22 cellular contexts compared by ENCODE assay signal in genomic region chr16:543301-544164, GRCh38. TPM values are rescaled to one million over a fixed set of nuclear protein-coding genes. Genes with fewer than 3 reads are reported as not detected.
DNase-seq lines count a peak whose midpoint lies in the region; ATAC-seq and TF ChIP-seq lines count a peak whose summit lies in the region.
"Had no signal": no experiment of that assay in that cellular context is flagged by ENCODE, and none has a peak within 500 bp of the region (broad histone marks: within the 10 kb centered on the region; RNA-seq: fewer than 3 reads in every experiment).

No MANE protein-coding gene starts in this region.

- H3K27ac ChIP-seq in IMR-90 (ENCODE audit: insufficient read depth, low read length), result no peak overlapping the region
- H3K27ac ChIP-seq: A549 had no signal

- H2AK9ac ChIP-seq in IMR-90 (replicated peaks; ENCODE audit: low read depth, low read length, poor library complexity), result peak overlapping the region; percentile 28

- no peak for TF ChIP-seq POLR2A in IMR-90 (IDR thresholded peaks at IDR 0.05; ENCODE audit: low read depth, low read length)

- no peak for TF ChIP-seq CTCF in IMR-90 (conservative IDR thresholded peaks at IDR 0.05; ENCODE audit: low read depth, low read length)

- no peak overlapping the region for H2AFZ ChIP-seq in IMR-90 (replicated peaks; ENCODE audit: low read length, poor library complexity)
- H2AFZ ChIP-seq: GM23338 had no signal

- DNase-seq in H7, result peak; percentile 71
- DNase-seq in IMR-90, result no peak
- DNase-seq in left lobe of liver (ENCODE audit: low spot score), result peak; percentile 89
- DNase-seq in retina, result peak; percentile 56
- DNase-seq in activated CD8-positive, alpha-beta memory T cell treated with anti-CD3 and anti-CD28 coated beads, Interleukin-2, amount 50 U/mL, for 4 hours, result no peak
- DNase-seq in NCI-H1105 (lab: John Stamatoyannopoulos, UW), result no peak
- no peak for DNase-seq in cardiac septum (ENCODE audit: low spot score)
- DNase-seq: AML-193, DMS153, DND-41, KBM-7, NCI-H2029, NCI-H446, NCI-H524 treated with DMSO at 0.1 percent for 48 hours, NCI-H774, T-cell had no signal

- no peaks in the 10 kb centered on the region for H3K9me3 ChIP-seq in IMR-90 (ENCODE audit: control insufficient read depth, insufficient read depth, low read length)
- H3K9me3 ChIP-seq: A549, HAP-1 had no signal

- H3K56ac ChIP-seq in IMR-90 (ENCODE audit: extremely low read depth, insufficient read depth, low read length), result no peak overlapping the region

- H3K4ac ChIP-seq in IMR-90 (ENCODE audit: low read depth, low read length), result no peak overlapping the region

- no peak for TF ChIP-seq RAD21 in IMR-90 (IDR thresholded peaks at IDR 0.05; ENCODE audit: low read length)

- ATAC-seq in IMR-90 (ENCODE audit: low read depth) (no peak), left lobe of liver (peak; percentile 87), GM18867 (IDR thresholded peaks at IDR 0.05; ENCODE audit: unreplicated experiment) (no peak)
- ATAC-seq: A549, GM23338, T-cell had no signal

- no peak overlapping the region for H3K14ac ChIP-seq in IMR-90 (replicated peaks; ENCODE audit: low read depth, low read length)

- no peak overlapping the region for H2BK15ac ChIP-seq in IMR-90 (ENCODE audit: low read depth, low read length)

- no peak overlapping the region for H2BK20ac ChIP-seq in IMR-90 (ENCODE audit: low read depth, low read length)

- no peak overlapping the region for H2BK120ac ChIP-seq in IMR-90 (ENCODE audit: low read depth, low read length)

- H3K4me1 ChIP-seq in IMR-90 (ENCODE audit: control insufficient read depth, insufficient read depth, low read length), result peaks cover 15% of the 10 kb centered on the region
- H3K4me1 ChIP-seq: HAP-1 had no signal

- CTCF ChIA-PET in IMR-90 (lab: Yijun Ruan, JAX), result no interaction called here

- no TSS peak for BruUV-seq in IMR-90 (replicated peaks; lab: Mats Ljungman, UMichigan)

- peaks cover 4% of the 10 kb centered on the region; the same call in 1 of the 2 replicates for H3K9me1 ChIP-seq in IMR-90 (ENCODE audit: insufficient read depth, low read length)

- no peak overlapping the region for H3K9ac ChIP-seq in IMR-90 (ENCODE audit: low read depth, low read length)

- H3K18ac ChIP-seq in IMR-90 (ENCODE audit: low read depth, low read length), result no peak overlapping the region

- in situ Hi-C loops in IMR-90 (cut with MboI; ENCODE audit: low sequenced_read_pairs), result no loop called here

- POLR2A ChIA-PET in IMR-90 (lab: Charles Lee; ENCODE audit: unreplicated experiment), result no interaction called here

- H3K27me3 ChIP-seq in H7 (ENCODE audit: control insufficient read depth, insufficient read depth, low read length) (no peaks in the 10 kb centered on the region), IMR-90 (ENCODE audit: control insufficient read depth, insufficient read depth, low read length) (no peaks in the 10 kb centered on the region)

- dilution Hi-C loops in IMR-90 (cut with HindIII; ENCODE audit: low sequenced_read_pairs, unreplicated experiment), result no loop called here

- intact Hi-C loops in IMR-90 (cut with micrococcal nuclease), result no loop called here
- intact Hi-C loops in cardiac septum (cut with DNase I), result no loop called here

- H2BK5ac ChIP-seq in IMR-90 (ENCODE audit: low read depth, low read length, poor library complexity, severe bottlenecking), result no peak overlapping the region

- H3K36me3 ChIP-seq in H7 (replicated peaks; ENCODE audit: control insufficient read depth, insufficient read depth, low read length), result no peaks in the 10 kb centered on the region
- H3K36me3 ChIP-seq in IMR-90 (ENCODE audit: control insufficient read depth, insufficient read depth, low read length), result peaks cover 13% of the 10 kb centered on the region

- 92% methylated on average over 25 of the region's 51 CpGs; no CpG with 5 or more reads in 1 of the 2 experiments for WGBS in IMR-90 (ENCODE audit: extremely low coverage in 2 of 2, insufficient read length in 1 of 2), 2 experiments

- H2AK5ac ChIP-seq in IMR-90 (ENCODE audit: low read depth, low read length), result no peak overlapping the region

- H4K5ac ChIP-seq in IMR-90 (ENCODE audit: low read depth, low read length), result no peak overlapping the region

- no peak overlapping the region for H4K91ac ChIP-seq in IMR-90 (ENCODE audit: insufficient read depth, low read depth, low read length)

- H3K79me1 ChIP-seq in IMR-90 (ENCODE audit: low read depth in 1 of 2, low read length in 2 of 2), result peaks cover 10 to 41% of the 10 kb centered on the region in 2 experiments

- H3K23ac ChIP-seq in IMR-90 (ENCODE audit: low read depth, low read length), result no peak overlapping the region

- H3K4me3 ChIP-seq in H7 (ENCODE audit: insufficient read depth, low read depth, low read length), result no peak overlapping the region
- no peak overlapping the region for H3K4me3 ChIP-seq in IMR-90 (ENCODE audit: insufficient read depth, low read depth, low read length)
- H3K4me3 ChIP-seq: A549, GM23338, HAP-1 had no signal

- peaks cover 66% of the 10 kb centered on the region for H4K20me1 ChIP-seq in IMR-90 (ENCODE audit: insufficient read depth, low read length)

- no peak overlapping the region for H3K4me2 ChIP-seq in IMR-90 (ENCODE audit: low read depth, low read length)
- H3K4me2 ChIP-seq: A549, GM23338 had no signal

- no peak overlapping the region for H4K8ac ChIP-seq in IMR-90 (ENCODE audit: low read depth in 2 of 2, low read length in 2 of 2)

TF ChIP-seq in IMR-90, 13 proteins besides CTCF, POLR2A, EP300 and RAD21:
- TF ChIP-seq SMC3 (IDR thresholded peaks at IDR 0.05; ENCODE audit: low read depth, low read length) (no peak), MXI1 (IDR thresholded peaks at IDR 0.05; ENCODE audit: borderline replicate concordance, low read depth, low read length) (no peak), BHLHE40 (IDR thresholded peaks at IDR 0.05; ENCODE audit: low read depth, low read length) (no peak), MAZ (IDR thresholded peaks at IDR 0.05; ENCODE audit: borderline replicate concordance, low read depth, low read length) (no peak), MAFK (IDR thresholded peaks at IDR 0.05; ENCODE audit: low read depth, low read length) (no peak), FOS (IDR thresholded peaks at IDR 0.05; ENCODE audit: low read depth, low read length) (no peak), RFX5 (IDR thresholded peaks at IDR 0.05; ENCODE audit: low read depth, low read length) (no peak), ELK1 (IDR thresholded peaks at IDR 0.05; ENCODE audit: borderline replicate concordance, low read depth, low read length) (no peak), USF2 (IDR thresholded peaks at IDR 0.05; ENCODE audit: low read depth, low read length) (no peak), RCOR1 (IDR thresholded peaks at IDR 0.05; ENCODE audit: insufficient replicate concordance, low read length) (no peak), CEBPB (IDR thresholded peaks at IDR 0.05; ENCODE audit: low read depth, low read length) (no peak)

RNA-seq across cellular contexts. Expression of gene CAPN15, which starts 16.0 kb away (rescaled TPM):
- 80.6 and 87.5 TPM in 2 replicates for total RNA-seq in H7 (2014; rRNA removed; shearing (Covaris generic))
- total RNA-seq in IMR-90 (2012; rRNA removed) (9.3 and 11.4 TPM in 2 replicates), left lobe of liver (31.6 TPM), cardiac septum (18.5 TPM)
- 24.3 and 36.0 TPM in 2 replicates for polyA plus RNA-seq in IMR-90 (2012; rRNA removed)
- 13.9 and 31.3 TPM in 2 replicates for polyA plus RNA-seq in IMR-90 (2012; cell fraction: cytosol; rRNA removed)
- polyA plus RNA-seq in IMR-90 (2012; cell fraction: nucleus; rRNA removed; ENCODE audit: low replicate concordance), result 73.5 and 220 TPM in 2 replicates

RNA-seq across cellular contexts. Expression of gene PRR35, which starts 16.7 kb away (rescaled TPM):
- total RNA-seq in H7 (2014; rRNA removed; shearing (Covaris generic)), result 0.28 and 0.85 TPM in 2 replicates
- total RNA-seq in IMR-90 (2012; rRNA removed), result not detected in 2 replicates
- polyA plus RNA-seq in IMR-90 (2012; rRNA removed), result not detected in 2 replicates
- not detected in 2 replicates for polyA plus RNA-seq in IMR-90 (2012; cell fraction: cytosol; rRNA removed)
- polyA plus RNA-seq in IMR-90 (2012; cell fraction: nucleus; rRNA removed; ENCODE audit: low replicate concordance), result 0.05 and 0.09 TPM in 2 replicates
- total RNA-seq in left lobe of liver, result not detected
- not detected for total RNA-seq in cardiac septum
- total RNA-seq: MCF 10A, T-cell had no signal
- polyA plus RNA-seq: CD14-positive monocyte had no signal

RNA-seq across cellular contexts. Expression of gene NHLRC4, which starts 23.3 kb away (rescaled TPM):
- total RNA-seq in H7 (2014; rRNA removed; shearing (Covaris generic)), result 1.1 TPM in 2 replicates
- total RNA-seq in IMR-90 (2012; rRNA removed), result 0.56 and 0.72 TPM in 2 replicates
- polyA plus RNA-seq in IMR-90 (2012; rRNA removed), result 0.65 and 0.84 TPM in 2 replicates
- polyA plus RNA-seq in IMR-90 (2012; cell fraction: cytosol; rRNA removed), result 0.76 and 1.4 TPM in 2 replicates
- polyA plus RNA-seq in IMR-90 (2012; cell fraction: nucleus; rRNA removed; ENCODE audit: low replicate concordance), result 1.3 and 2.4 TPM in 2 replicates
- total RNA-seq in left lobe of liver, result 0.28 TPM
- total RNA-seq in cardiac septum, result 0.30 TPM
- total RNA-seq: MCF 10A had no signal

RNA-seq across cellular contexts. Expression of gene PIGQ, which starts 26.2 kb away (rescaled TPM):
- 42.2 and 44.6 TPM in 2 replicates for total RNA-seq in H7 (2014; rRNA removed; shearing (Covaris generic))
- total RNA-seq in IMR-90 (2012; rRNA removed) (5.9 and 7.2 TPM in 2 replicates), left lobe of liver (42.1 TPM), cardiac septum (25.5 TPM)
- polyA plus RNA-seq in IMR-90 (2012; rRNA removed), result 36.8 and 40.5 TPM in 2 replicates
- 16.5 and 38.0 TPM in 2 replicates for polyA plus RNA-seq in IMR-90 (2012; cell fraction: cytosol; rRNA removed)
- polyA plus RNA-seq in IMR-90 (2012; cell fraction: nucleus; rRNA removed; ENCODE audit: low replicate concordance), result 111 and 325 TPM in 2 replicates

RNA-seq across cellular contexts. Expression of gene RAB40C, which starts 46.3 kb away (rescaled TPM):
- total RNA-seq in H7 (2014; rRNA removed; shearing (Covaris generic)), result 26.3 and 26.4 TPM in 2 replicates
- total RNA-seq in IMR-90 (2012; rRNA removed) (6.8 and 6.9 TPM in 2 replicates), left lobe of liver (15.5 TPM), cardiac septum (19.4 TPM)
- 13.7 and 15.3 TPM in 2 replicates for polyA plus RNA-seq in IMR-90 (2012; rRNA removed)
- polyA plus RNA-seq in IMR-90 (2012; cell fraction: cytosol; rRNA removed), result 11.0 and 21.8 TPM in 2 replicates
- polyA plus RNA-seq in IMR-90 (2012; cell fraction: nucleus; rRNA removed; ENCODE audit: low replicate concordance), result 26.4 and 67.6 TPM in 2 replicates

Comparison
In these comparisons a context has a peak if more than half of its experiments do, and no peak if none do; other contexts are left out.
1. DNase-seq: peak in H7 (single experiment), left lobe of liver (single experiment) and retina (single experiment); none in IMR-90 (single experiment), activated CD8-positive, alpha-beta memory T cell treated with anti-CD3 and anti-CD28 coated beads, Interleukin-2, amount 50 U/mL, for 4 hours (single experiment), NCI-H1105 (single experiment) and cardiac septum (single experiment).